1 cellular context compared by ENCODE assay signal in the genomic region with DNA sequence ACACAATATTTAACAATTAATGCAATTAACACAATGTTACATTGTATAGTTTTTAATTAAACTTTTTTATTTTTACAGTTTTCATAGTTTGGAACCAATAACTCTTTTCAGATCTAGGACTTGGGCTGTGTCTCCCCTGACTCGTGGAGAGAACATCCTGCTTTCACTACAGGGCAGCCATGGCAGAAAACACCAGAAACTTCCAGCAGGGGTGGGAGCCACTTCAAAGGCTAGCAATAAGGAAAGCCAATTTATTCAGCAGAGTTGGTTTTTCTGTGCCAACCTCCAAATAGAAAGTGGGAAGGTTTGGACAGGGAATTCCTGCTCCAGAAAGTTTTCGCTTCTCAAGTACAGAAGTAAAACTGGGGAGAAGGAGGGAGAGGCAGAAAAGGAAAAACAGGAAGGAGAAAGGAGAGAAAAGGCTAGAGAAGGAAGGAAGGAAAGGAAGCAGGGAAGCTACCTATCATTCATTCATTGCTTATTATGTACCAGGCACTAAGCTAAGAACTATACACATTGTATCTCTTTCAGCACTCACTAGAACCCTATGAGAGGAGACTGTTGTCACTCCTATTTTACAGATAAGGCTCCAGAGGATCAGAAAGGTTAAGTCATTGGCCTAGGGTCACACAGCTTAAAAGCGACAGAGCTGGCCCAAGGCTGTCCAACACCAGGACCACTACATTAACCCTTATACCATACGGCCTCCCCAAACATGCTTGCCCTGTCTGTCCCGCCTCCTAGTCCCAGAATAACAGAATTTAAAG.
TF ChIP-seq lines count a peak whose summit lies in the region.

No MANE protein-coding gene starts in this region.

TF ChIP-seq in K562, 482 proteins besides CTCF, POLR2A, EP300 and RAD21 (continued from another document):
- TF ChIP-seq, protein P1, sequence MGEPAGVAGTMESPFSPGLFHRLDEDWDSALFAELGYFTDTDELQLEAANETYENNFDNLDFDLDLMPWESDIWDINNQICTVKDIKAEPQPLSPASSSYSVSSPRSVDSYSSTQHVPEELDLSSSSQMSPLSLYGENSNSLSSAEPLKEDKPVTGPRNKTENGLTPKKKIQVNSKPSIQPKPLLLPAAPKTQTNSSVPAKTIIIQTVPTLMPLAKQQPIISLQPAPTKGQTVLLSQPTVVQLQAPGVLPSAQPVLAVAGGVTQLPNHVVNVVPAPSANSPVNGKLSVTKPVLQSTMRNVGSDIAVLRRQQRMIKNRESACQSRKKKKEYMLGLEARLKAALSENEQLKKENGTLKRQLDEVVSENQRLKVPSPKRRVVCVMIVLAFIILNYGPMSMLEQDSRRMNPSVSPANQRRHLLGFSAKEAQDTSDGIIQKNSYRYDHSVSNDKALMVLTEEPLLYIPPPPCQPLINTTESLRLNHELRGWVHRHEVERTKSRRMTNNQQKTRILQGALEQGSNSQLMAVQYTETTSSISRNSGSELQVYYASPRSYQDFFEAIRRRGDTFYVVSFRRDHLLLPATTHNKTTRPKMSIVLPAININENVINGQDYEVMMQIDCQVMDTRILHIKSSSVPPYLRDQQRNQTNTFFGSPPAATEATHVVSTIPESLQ (CRISPR knock-in tag; IDR thresholded peaks at IDR 0.05) = no peak
- TF ChIP-seq TFAM (CRISPR knock-in tag; conservative IDR thresholded peaks at IDR 0.05) (no peak), HDAC2 (IDR thresholded peaks at IDR 0.05) (peak; percentile 94)
